ENCODE assay signal across 26 cellular contexts in genomic region chr12:83660727-83661126, GRCh38.
"Had no signal": no experiment of that assay in that cellular context is flagged by ENCODE, and none has a peak within 500 bp of the region (broad histone marks: within the 10 kb centered on the region; RNA-seq: fewer than 3 reads in every experiment).

No MANE protein-coding gene starts in this region.

- H3K4me1 ChIP-seq: stomach, suprapubic skin, testis, thyroid gland, tibial artery, tibial nerve, transverse colon, upper lobe of left lung, upper lobe of right lung, uterus, vagina had no signal

- H3K36me3 ChIP-seq: stomach, suprapubic skin, thoracic aorta, thyroid gland, tibial artery, tibial nerve, transverse colon, upper lobe of left lung, upper lobe of right lung, uterus, vagina had no signal

- FAIRE-seq: urothelium cell line had no signal

- H3K4me3 ChIP-seq: stomach, suprapubic skin, testis, thoracic aorta, thyroid gland, tibial artery, tibial nerve, transverse colon, upper lobe of left lung, upper lobe of right lung, uterus, vagina had no signal

- H3K9me3 ChIP-seq: stomach, suprapubic skin, testis, thoracic aorta, thyroid gland, tibial artery, tibial nerve, transverse colon, upper lobe of left lung, upper lobe of right lung, uterus, vagina had no signal

- DNase-seq: stimulated activated CD4-positive, alpha-beta T cell treated with anti-CD3 and anti-CD28 coated beads, Interleukin-2, amount 100 ng/mL, for 48 hours; stimulated activated CD4-positive, alpha-beta T cell treated with anti-CD3 and anti-CD28 coated beads, Interleukin-4, amount 100 ng/mL, for 1 hour; stimulated activated CD4-positive, alpha-beta T cell treated with anti-CD3 and anti-CD28 coated beads, Interleukin-4, amount 100 ng/mL, for 24 hours; stimulated activated CD4-positive, alpha-beta T cell treated with anti-CD3 and anti-CD28 coated beads, Interleukin-4, amount 100 ng/mL, for 4 hours; stimulated activated CD8-positive, alpha-beta memory T cell treated with anti-CD3 and anti-CD28 coated beads, Interleukin-4, amount 100 ng/mL, for 48 hours; stimulated activated naive B cell treated with anti-CD40 and anti-IgM and Interleukin-4, amounts not matched to agents 10 μg/mL and 1 μg/mL and 100 μg/mL, for 72 hours; stimulated activated naive CD4-positive, alpha-beta T cell; stimulated activated naive CD4-positive, alpha-beta T cell treated with Interleukin-2 at 50 U/mL for 16 hours; stimulated activated naive CD8-positive, alpha-beta T cell treated with anti-CD3 and anti-CD28 coated beads, Interleukin-15, amount 100 ng/mL, for 72 hours; stimulated activated naive CD8-positive, alpha-beta T cell treated with anti-CD3 and anti-CD28 coated beads, Interleukin-15, Interleukin-2, amounts not matched to agents 100 U/mL and 50 U/mL, for 24 hours; stomach; substantia nigra; testis; thyroid gland; tibial artery; transverse colon; upper lobe of left lung; upper lobe of right lung; uterus had no signal

- H3K27me3 ChIP-seq: stomach, suprapubic skin, testis, thyroid gland, tibial artery, tibial nerve, transverse colon, upper lobe of left lung, upper lobe of right lung, uterus, vagina had no signal

- ATAC-seq: stimulated activated effector memory CD8-positive, alpha-beta T cell treated with anti-CD3 and anti-CD28 coated beads, Interleukin-12 subunit alpha, Interleukin-12 subunit beta, amount 100 ng/mL, for 72 hours; stimulated activated memory B cell treated with anti-CD40 and anti-IgM and Interleukin-4, amounts not matched to agents 10 μg/mL and 1 μg/mL and 100 μg/mL, for 72 hours; stimulated activated naive B cell treated with anti-CD40 and anti-IgM and Interleukin-4, amounts not matched to agents 10 μg/mL and 1 μg/mL and 100 μg/mL, for 72 hours; stimulated activated naive CD8-positive, alpha-beta T cell treated with anti-CD3 and anti-CD28 coated beads, Interleukin-15, amount 100 ng/mL, for 72 hours; stimulated activated naive CD8-positive, alpha-beta T cell treated with anti-CD3 and anti-CD28 coated beads, Interleukin-15, Interleukin-2, amounts not matched to agents 100 U/mL and 50 U/mL, for 24 hours; upper lobe of right lung had no signal

- H3K27ac ChIP-seq: stomach, suprapubic skin, testis, thoracic aorta, thyroid gland, tibial artery, tibial nerve, transverse colon, upper lobe of left lung, upper lobe of right lung, uterus, vagina had no signal
